25 cellular contexts compared by ENCODE assay signal in genomic region chr17:45989759-45990158, GRCh38. TPM values are rescaled to one million over a fixed set of nuclear protein-coding genes. Genes with fewer than 3 reads are reported as not detected.
"Had no signal": no experiment of that assay in that cellular context is flagged by ENCODE, and none has a peak within 500 bp of the region (broad histone marks: within the 10 kb centered on the region; RNA-seq: fewer than 3 reads in every experiment).

No MANE protein-coding gene starts in this region.

- H3K9ac ChIP-seq: KMS-11 had no signal

- ATAC-seq: HepG2 had no signal

- H3K4me1 ChIP-seq: SJSA1 had no signal

- H3K27ac ChIP-seq: KMS-11, SJSA1, SK-N-MC had no signal

- H3K9me3 ChIP-seq: SJSA1 had no signal

- DNase-seq: IMR-90, Kasumi-1, MV-4-11, NCI-H1048, NCI-H1105, NCI-H1417, NCI-H1436 treated with DMSO at 0.1 percent for 48 hours, NCI-H1694, NCI-H1930, NCI-H2081, NCI-H2107, NCI-H226, NCI-H446 treated with DMSO at 0.1 percent for 48 hours, NCI-H510A treated with DMSO at 0.1 percent for 48 hours, NCI-H526 treated with DMSO at 0.1 percent for 48 hours, NCI-H748 treated with DMSO at 0.1 percent for 48 hours, Right ventricle myocardium superior, RPMI8226, SIG-M5 had no signal

- H3K36me3 ChIP-seq: SJSA1 had no signal

- H3K4me3 ChIP-seq: SJSA1, SK-N-MC had no signal

- H3K4me2 ChIP-seq: KMS-11 had no signal

RNA-seq across cellular contexts. Expression of gene STH, which starts 9.3 kb away (rescaled TPM):
- total RNA-seq: HepG2, HT1080, IMR-90, M059J, Right ventricle myocardium superior, SJSA1 had no signal
- polyA plus RNA-seq: HepG2, IMR-90 had no signal
